1 cellular context compared by ENCODE assay signal in the genomic region with DNA sequence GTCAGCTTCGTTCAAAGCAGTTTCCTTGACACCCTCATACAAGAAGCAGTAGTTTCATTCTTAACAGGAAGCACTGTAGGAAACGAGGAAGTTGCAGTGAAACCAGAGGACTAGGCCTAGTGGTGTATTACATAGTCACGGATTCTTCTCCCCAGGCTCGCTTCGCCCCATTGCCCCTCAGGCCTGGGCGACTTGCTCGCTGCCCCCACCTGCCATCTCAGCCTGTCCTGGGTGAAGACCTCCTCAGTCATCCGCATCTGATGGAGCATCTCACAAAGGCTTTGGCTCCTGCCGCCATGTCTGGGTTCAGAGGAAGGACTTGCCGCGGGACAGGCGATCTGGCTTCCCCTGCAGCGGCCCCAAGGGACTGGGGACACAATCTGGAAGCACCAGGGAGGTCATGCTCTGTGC.
TF ChIP-seq lines count a peak whose summit lies in the region.

No MANE protein-coding gene starts in this region.

TF ChIP-seq in IMR-90, 13 proteins besides CTCF, POLR2A, EP300 and RAD21 (continued from another document):
- no peak for TF ChIP-seq CHD1 (IDR thresholded peaks at IDR 0.05; ENCODE audit: low read depth, low read length)
TF ChIP-seq in IMR-90: peak in this region for 0.
